19 cellular contexts compared by ENCODE assay signal in the genomic region with DNA sequence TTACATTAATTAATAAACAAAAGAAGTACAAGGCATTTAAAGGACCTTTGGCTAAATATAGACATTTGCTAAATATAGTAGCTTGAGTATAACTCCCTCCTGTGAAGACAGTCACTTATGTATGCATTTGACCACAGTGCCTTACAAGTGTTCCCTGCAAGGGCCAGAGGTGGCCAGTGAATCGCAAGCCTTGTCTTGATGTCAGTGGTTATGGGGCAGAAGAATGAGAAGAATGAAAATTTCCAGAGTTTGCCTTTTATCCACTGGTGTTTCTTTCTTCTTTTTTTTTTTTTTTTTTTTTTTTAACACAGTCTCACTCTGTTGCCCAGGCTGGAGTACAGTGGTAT. TPM values are rescaled to one million over a fixed set of nuclear protein-coding genes. Genes with fewer than 3 reads are reported as not detected.
DNase-seq lines count a peak whose midpoint lies in the region; ATAC-seq, FAIRE-seq and TF ChIP-seq lines count a peak whose summit lies in the region.
"Had no signal": no experiment of that assay in that cellular context is flagged by ENCODE, and none has a peak within 500 bp of the region (broad histone marks: within the 10 kb centered on the region; RNA-seq: fewer than 3 reads in every experiment).

No MANE protein-coding gene starts in this region.

- TF ChIP-seq RAD21 in neural cell (conservative IDR thresholded peaks at IDR 0.05) = no peak

- dilution Hi-C loops in endothelial cell of umbilical vein (cut with MboI; ENCODE audit: extremely low pct_ligation_motif_present, low sequenced_read_pairs) = no loop called here

- H3F3A ChIP-seq in neural cell (ENCODE audit: insufficient read depth, low read length, poor library complexity, severe bottlenecking) = no peaks in the 10 kb centered on the region

- no TSS peak for BruUV-seq in endothelial cell of umbilical vein (replicated peaks; lab: Mats Ljungman, UMichigan)

- no peak overlapping the region for H2AFZ ChIP-seq in endothelial cell of umbilical vein (ENCODE audit: low read depth, low read length)
- H2AFZ ChIP-seq in neural cell (ENCODE audit: low read depth, low read length) = no peak overlapping the region

- H3K9ac ChIP-seq in NT2/D1 (ENCODE audit: insufficient read length, low read depth) = no peak overlapping the region
- no peak overlapping the region for H3K9ac ChIP-seq in endothelial cell of umbilical vein (replicated peaks; ENCODE audit: extremely low read depth, insufficient read depth, low read length)
- no peak overlapping the region for H3K9ac ChIP-seq in neural cell (ENCODE audit: low read length)

- H3K4me1 ChIP-seq in NT2/D1 (ENCODE audit: insufficient read depth, insufficient read length) (peaks cover 3% of the 10 kb centered on the region), endothelial cell of umbilical vein (ENCODE audit: control insufficient read depth, extremely low read depth, insufficient read depth, low read length) (peaks cover 13% of the 10 kb centered on the region)

- H3K4me2 ChIP-seq in endothelial cell of umbilical vein (ENCODE audit: insufficient read depth, low read length) (no peak overlapping the region), neural cell (ENCODE audit: low read length) (peak overlapping the region; percentile 89)

- CTCF ChIA-PET in endothelial cell of umbilical vein (lab: Charles Lee) = interaction anchor here (1.0 kb wide), 1 partner anchor 24 kb away, joined by 3 read pairs; no protein-coding TSS in a partner anchor

- H3K36me3 ChIP-seq in NT2/D1 (ENCODE audit: insufficient read depth, insufficient read length, low read length) (peaks cover 49% of the 10 kb centered on the region), endothelial cell of umbilical vein (ENCODE audit: control insufficient read depth in 2 of 2, extremely low read depth in 1 of 2, insufficient read depth in 2 of 2, low read length in 2 of 2) (peaks cover 0 to 9% of the 10 kb centered on the region in 2 experiments), neural cell (ENCODE audit: insufficient read depth, low read length) (peaks cover 8% of the 10 kb centered on the region)
- H3K36me3 ChIP-seq: brain microvascular endothelial cell had no signal

- ATAC-seq in GM21737 (IDR thresholded peaks at IDR 0.05; ENCODE audit: unreplicated experiment) = no peak

- H3K27ac ChIP-seq in endothelial cell of umbilical vein (ENCODE audit: insufficient read depth, low read depth, low read length) (no peak overlapping the region), neural cell (ENCODE audit: low read length) (no peak overlapping the region)
- H3K27ac ChIP-seq: brain microvascular endothelial cell had no signal

- FAIRE-seq in endothelial cell of umbilical vein (lab: Jason Lieb, UNC) = peak; percentile 15
- FAIRE-seq: GM19239 had no signal

- H3K9me2 ChIP-seq in neural cell (ENCODE audit: insufficient read depth, low read length) = no peaks in the 10 kb centered on the region

- H3K79me2 ChIP-seq in endothelial cell of umbilical vein (ENCODE audit: control insufficient read depth, insufficient read depth, low read length) (peaks cover 2% of the 10 kb centered on the region), neural cell (replicated peaks; ENCODE audit: insufficient read depth, low read length) (peaks cover 31% of the 10 kb centered on the region)

- TF ChIP-seq CTCF in endothelial cell of umbilical vein (IDR thresholded peaks at IDR 0.05; ENCODE audit: extremely low read depth in 1 of 2, insufficient read depth in 1 of 2, low read depth in 1 of 2, low read length in 2 of 2) = no peak
- no peak for TF ChIP-seq CTCF in neural cell (IDR thresholded peaks at IDR 0.05; ENCODE audit: poor library complexity, severe bottlenecking)

- no peak for TF ChIP-seq EP300 in neural cell (conservative IDR thresholded peaks at IDR 0.05; ENCODE audit: poor library complexity, severe bottlenecking)

- intact Hi-C loops in endothelial cell of umbilical vein (cut with micrococcal nuclease) = no loop called here

- POLR2A ChIA-PET in endothelial cell of umbilical vein (lab: Charles Lee) = no interaction called here

- H4K20me1 ChIP-seq in endothelial cell of umbilical vein (replicated peaks; ENCODE audit: control insufficient read depth, extremely low read depth, insufficient read depth, low read length) (no peaks in the 10 kb centered on the region), neural cell (ENCODE audit: insufficient read depth) (no peaks in the 10 kb centered on the region)

- H3K9me3 ChIP-seq in NT2/D1 (ENCODE audit: insufficient read depth, low read length) (peaks cover 2% of the 10 kb centered on the region), endothelial cell of umbilical vein (replicated peaks; ENCODE audit: control insufficient read depth, insufficient read depth, low read length) (no peaks in the 10 kb centered on the region), neural cell (ENCODE audit: low read length) (no peaks in the 10 kb centered on the region)

- H3K9me1 ChIP-seq in endothelial cell of umbilical vein (replicated peaks; ENCODE audit: control insufficient read depth, extremely low read depth, insufficient read depth, low read length) = no peaks in the 10 kb centered on the region

- H3K4me3 ChIP-seq in NT2/D1 (ENCODE audit: insufficient read length, low read depth) (peak overlapping the region; percentile 1), endothelial cell of umbilical vein (replicated peaks in 1 of 3; ENCODE audit: insufficient read depth in 1 of 3, low read depth in 1 of 3, low read length in 3 of 3) (no peak overlapping the region), neural cell (ENCODE audit: low read length) (peak overlapping the region; percentile 72)

- TF ChIP-seq POLR2A in endothelial cell of umbilical vein (IDR thresholded peaks at IDR 0.05; ENCODE audit: low read depth, low read length) = no peak

- peaks cover 30% of the 10 kb centered on the region for H3K27me3 ChIP-seq in NT2/D1 (ENCODE audit: insufficient read depth, insufficient read length)
- no peaks in the 10 kb centered on the region for H3K27me3 ChIP-seq in endothelial cell of umbilical vein (ENCODE audit: control insufficient read depth in 2 of 2, insufficient read depth in 2 of 2, low read length in 2 of 2)
- H3K27me3 ChIP-seq in neural cell (ENCODE audit: insufficient read depth, low read depth, low read length) = peaks cover 4% of the 10 kb centered on the region
- H3K27me3 ChIP-seq: brain microvascular endothelial cell had no signal

- peak; percentile 48 for DNase-seq in AG08396 (ENCODE audit: low spot score)
- no peak for DNase-seq in NT2/D1 (ENCODE audit: low read depth, low spot score)
- DNase-seq in endothelial cell of umbilical vein (ENCODE audit: low read depth, low spot score) = no peak
- DNase-seq in NCI-H1105 (lab: John Stamatoyannopoulos, UW) = no peak
- DNase-seq in NCI-H748 treated with DMSO at 0.1 percent for 48 hours (lab: John Stamatoyannopoulos, UW) = no peak
- no peak for DNase-seq in occipital lobe (lab: John Stamatoyannopoulos, UW)
- DNase-seq: activated CD4-positive, alpha-beta T cell treated with anti-CD3 and anti-CD28 coated beads for 36 hours; activated CD8-positive, alpha-beta memory T cell treated with anti-CD3 and anti-CD28 coated beads, Interleukin-2, amount 50 U/mL, for 4 hours; activated naive CD4-positive, alpha-beta T cell treated with anti-CD3 and anti-CD28 coated beads, Interleukin-2, amount 10 ng/mL, durations not matched to agents 7 days and 5 days; effector CD4-positive, alpha-beta T cell; immature natural killer cell; NCI-H1930; NCI-H774; stimulated activated CD4-positive, alpha-beta T cell treated with anti-CD3 and anti-CD28 coated beads, Interleukin-2, amount 100 ng/mL, for 48 hours had no signal

TF ChIP-seq in endothelial cell of umbilical vein, 7 proteins besides CTCF, POLR2A, EP300 and RAD21 (continues in another document):
- TF ChIP-seq MYC (IDR thresholded peaks at IDR 0.05; ENCODE audit: low read depth, low read length) = no peak
- TF ChIP-seq EZH2 (IDR thresholded peaks at IDR 0.05; ENCODE audit: borderline replicate concordance, low read depth, low read length, severe bottlenecking) = no peak
- no peak for TF ChIP-seq POLR2AphosphoS5 (IDR thresholded peaks at IDR 0.05; ENCODE audit: insufficient read depth, low read depth, low read length)
- no peak for TF ChIP-seq GATA2 (IDR thresholded peaks at IDR 0.05; ENCODE audit: insufficient read depth, insufficient read length, low read depth, low read length)
- no peak for TF ChIP-seq JUN (IDR thresholded peaks at IDR 0.05; ENCODE audit: borderline replicate concordance, insufficient read depth, insufficient read length, low read depth)

RNA-seq across cellular contexts. Expression of a gene that starts 1.8 kb away (rescaled TPM):
- total RNA-seq in endothelial cell of umbilical vein = 162 and 179 TPM in 2 replicates
- polyA plus RNA-seq in endothelial cell of umbilical vein = 29.4 and 39.2 TPM in 2 replicates
- polyA plus RNA-seq in endothelial cell of umbilical vein (2011; cell fraction: cytosol; rRNA removed) = 58.3 and 61.7 TPM in 2 replicates
- polyA plus RNA-seq in endothelial cell of umbilical vein (2011; cell fraction: nucleus; rRNA removed) = 115 and 146 TPM in 2 replicates
- 111 and 127 TPM in 2 replicates for polyA plus RNA-seq in endothelial cell of umbilical vein (2012)
- polyA minus RNA-seq in endothelial cell of umbilical vein = 59.4 and 60.0 TPM in 2 replicates
- polyA minus RNA-seq in endothelial cell of umbilical vein (2011; cell fraction: cytosol; rRNA and poly(A)+ RNA removed) = 19.9 TPM
- 105 and 131 TPM in 2 replicates for polyA minus RNA-seq in endothelial cell of umbilical vein (2011; cell fraction: nucleus; rRNA and poly(A)+ RNA removed)
- 88.2 and 96.3 TPM in 2 replicates for polyA plus RNA-seq in neural cell
- polyA minus RNA-seq in neural cell = 69.4 and 93.9 TPM in 2 replicates
- total RNA-seq in occipital lobe = 29.0 TPM

RNA-seq across cellular contexts. Expression of a gene that starts 38.6 kb away (rescaled TPM):
- total RNA-seq in endothelial cell of umbilical vein = 0.55 and 0.77 TPM in 2 replicates
- polyA plus RNA-seq in endothelial cell of umbilical vein = 0.37 and 0.41 TPM in 2 replicates
- 0.19 and 0.56 TPM in 2 replicates for polyA plus RNA-seq in endothelial cell of umbilical vein (2011; cell fraction: cytosol; rRNA removed)
- 1.3 and 1.8 TPM in 2 replicates for polyA plus RNA-seq in endothelial cell of umbilical vein (2011; cell fraction: nucleus; rRNA removed)
- 0.16 TPM in 1 of 2 replicates, not detected in the other for polyA plus RNA-seq in endothelial cell of umbilical vein (2012)
- 0.51 and 0.63 TPM in 2 replicates for polyA minus RNA-seq in endothelial cell of umbilical vein
- 2.3 TPM for polyA minus RNA-seq in endothelial cell of umbilical vein (2011; cell fraction: cytosol; rRNA and poly(A)+ RNA removed)
- polyA minus RNA-seq in endothelial cell of umbilical vein (2011; cell fraction: nucleus; rRNA and poly(A)+ RNA removed) = 1.0 and 1.3 TPM in 2 replicates
- 1.1 TPM in 1 of 2 replicates, not detected in the other for polyA plus RNA-seq in neural cell
- not detected in 2 replicates for polyA minus RNA-seq in neural cell
- total RNA-seq in occipital lobe = 0.16 TPM
- total RNA-seq: HT1080 had no signal
- polyA plus RNA-seq: immature natural killer cell had no signal

Comparison
In these comparisons a context has a peak if more than half of its experiments do, and no peak if none do; other contexts are left out.
1. H3K4me3 ChIP-seq: peak in NT2/D1 (single experiment) and neural cell (single experiment); none in endothelial cell of umbilical vein (0 of 3).